8 cellular contexts compared by ENCODE assay signal in genomic region chr6:53065266-53066058, GRCh38. TPM values are rescaled to one million over a fixed set of nuclear protein-coding genes. Genes with fewer than 3 reads are reported as not detected.
DNase-seq lines count a peak whose midpoint lies in the region; ATAC-seq and TF ChIP-seq lines count a peak whose summit lies in the region.

Gene FBXO9 (plus strand): TSS chr6:53065404. CDS start chr6:53065790, 386 bp downstream.

- H3K9me3 Mint-ChIP-seq in activated naive CD4-positive, alpha-beta T cell treated with anti-CD3 and anti-CD28 coated beads, Interleukin-2, amount 50 U/mL, for 72 hours, result no peaks in the 10 kb centered on the region
- H3K9me3 Mint-ChIP-seq in progenitor cell of endocrine pancreas (ENCODE audit: low read depth), result no peaks in the 10 kb centered on the region

- 0 to 1% methylated on average over 74 to 77 of the region's 77 CpGs for WGBS in heart right ventricle, 2 donors
- WGBS in urinary bladder, result under 1% methylated on average over 77 of the region's 77 CpGs

- in situ Hi-C loops in SK-MEL-5 (cut with HindIII; ENCODE audit: low pct_unique_long_range_greater_than_20kb, low sequenced_read_pairs), result no loop called here

- no peaks in the 10 kb centered on the region for H3K9me3 ChIP-seq in heart right ventricle

- no peaks in the 10 kb centered on the region for H3K27me3 Mint-ChIP-seq in progenitor cell of endocrine pancreas

- peaks cover 23% of the 10 kb centered on the region for H3K4me1 Mint-ChIP-seq in progenitor cell of endocrine pancreas (ENCODE audit: low read depth)

- peak; percentile 40 for ATAC-seq in GM21360 (IDR thresholded peaks at IDR 0.05; ENCODE audit: unreplicated experiment)
- peak; percentile 60 to 73 for ATAC-seq in activated naive CD4-positive, alpha-beta T cell treated with anti-CD3 and anti-CD28 coated beads, Interleukin-2, amount 50 U/mL, for 72 hours
- ATAC-seq in heart right ventricle, result peak; percentile 76 to 89 (median 82)

- TF ChIP-seq CTCF in heart right ventricle (IDR thresholded peaks at IDR 0.05) (no peak), progenitor cell of endocrine pancreas (IDR thresholded peaks at IDR 0.05; ENCODE audit: unreplicated experiment) (no peak)

- peak; percentile 74 for DNase-seq in DMS53 (lab: John Stamatoyannopoulos, UW)
- no peak for DNase-seq in HT-29 (ENCODE audit: low spot score)
- peak; percentile 57 for DNase-seq in SK-MEL-5 (ENCODE audit: low read depth, low spot score)
- peak; percentile 79 to 83 for DNase-seq in activated naive CD4-positive, alpha-beta T cell treated with anti-CD3 and anti-CD28 coated beads, Interleukin-2, amount 50 U/mL, for 72 hours (ENCODE audit: low spot score in 2 of 2)
- DNase-seq in heart right ventricle, result peak; percentile 51 to 83
- peak; percentile 60 for DNase-seq in progenitor cell of endocrine pancreas (ENCODE audit: low spot score, unreplicated experiment)

- H3K4me1 ChIP-seq in heart right ventricle (peaks cover 5 to 50% (median 38%) of the 10 kb centered on the region in 9 donors), urinary bladder (ENCODE audit: insufficient read depth) (peaks cover 1% of the 10 kb centered on the region)

- H3K36me3 ChIP-seq in heart right ventricle (peaks cover 0 to 24% (median 0%) of the 10 kb centered on the region in 9 donors), urinary bladder (ENCODE audit: insufficient read depth) (no peaks in the 10 kb centered on the region)

- H3K27ac ChIP-seq in heart right ventricle (peak within 1 kb of the TSS; percentile 65 to 98 (median 93)), urinary bladder (ENCODE audit: low read depth) (peak within 1 kb of the TSS; percentile 84)

- H3K4me3 ChIP-seq in heart right ventricle, result peak within 1 kb of the TSS; percentile 55 to 94 (median 78)
- peak within 1 kb of the TSS; percentile 98 for H3K4me3 ChIP-seq in urinary bladder (ENCODE audit: low read depth, low read length)

- peaks cover 0 to 6% of the 10 kb centered on the region in 2 donors for H3K36me3 Mint-ChIP-seq in activated naive CD4-positive, alpha-beta T cell treated with anti-CD3 and anti-CD28 coated beads, Interleukin-2, amount 50 U/mL, for 72 hours
- H3K36me3 Mint-ChIP-seq in progenitor cell of endocrine pancreas (ENCODE audit: insufficient read depth), result peaks cover 2% of the 10 kb centered on the region

- no peaks in the 10 kb centered on the region for H3K27me3 ChIP-seq in heart right ventricle

- peak within 1 kb of the TSS; percentile 99 for H3K4me3 Mint-ChIP-seq in progenitor cell of endocrine pancreas (ENCODE audit: low read depth)

- intact Hi-C loops in heart right ventricle (cut with DNase I), result loop anchor here in 1 of 10 donors (1.0 kb wide), 1 partner anchor 70 kb away; the partner anchor contains the start of gene GSTA4

- peak within 1 kb of the TSS; percentile 93 to 97 for H3K27ac Mint-ChIP-seq in activated naive CD4-positive, alpha-beta T cell treated with anti-CD3 and anti-CD28 coated beads, Interleukin-2, amount 50 U/mL, for 72 hours
- H3K27ac Mint-ChIP-seq in progenitor cell of endocrine pancreas, result peak within 1 kb of the TSS; percentile 99

RNA-seq across cellular contexts. Expression of gene FBXO9, which starts in this region (rescaled TPM):
- total RNA-seq in HT-29 (2014; rRNA removed; shearing (Covaris generic)), result 42.7 and 42.8 TPM in 2 replicates
- total RNA-seq in SK-MEL-5 (2014; rRNA removed; shearing (Covaris generic)), result 51.3 and 51.7 TPM in 2 replicates
- polyA plus RNA-seq in SK-MEL-5 (2015; cell fraction: cytosol; rRNA removed), result 53.3 and 57.4 TPM in 2 replicates
- polyA plus RNA-seq in SK-MEL-5 (2015; cell fraction: nucleus; rRNA removed), result 338 and 410 TPM in 2 replicates
- total RNA-seq in activated naive CD4-positive, alpha-beta T cell treated with anti-CD3 and anti-CD28 coated beads, Interleukin-2, amount 50 U/mL, for 72 hours, result 10 to 100 TPM; 33.3 to 55.5 TPM
- 10 to 100 TPM; 46.5 to 80.8 (median 63.0) TPM for total RNA-seq in heart right ventricle
- 10 to 100 TPM; 16.8 to 34.0 TPM for polyA plus RNA-seq in heart right ventricle
- 84.7 and 85.7 TPM in 2 replicates for total RNA-seq in progenitor cell of endocrine pancreas
- total RNA-seq in urinary bladder, result 73.2 TPM
- polyA plus RNA-seq in urinary bladder, result 88.3 TPM
